ENCODE assay signal across 27 cellular contexts in the genomic region with DNA sequence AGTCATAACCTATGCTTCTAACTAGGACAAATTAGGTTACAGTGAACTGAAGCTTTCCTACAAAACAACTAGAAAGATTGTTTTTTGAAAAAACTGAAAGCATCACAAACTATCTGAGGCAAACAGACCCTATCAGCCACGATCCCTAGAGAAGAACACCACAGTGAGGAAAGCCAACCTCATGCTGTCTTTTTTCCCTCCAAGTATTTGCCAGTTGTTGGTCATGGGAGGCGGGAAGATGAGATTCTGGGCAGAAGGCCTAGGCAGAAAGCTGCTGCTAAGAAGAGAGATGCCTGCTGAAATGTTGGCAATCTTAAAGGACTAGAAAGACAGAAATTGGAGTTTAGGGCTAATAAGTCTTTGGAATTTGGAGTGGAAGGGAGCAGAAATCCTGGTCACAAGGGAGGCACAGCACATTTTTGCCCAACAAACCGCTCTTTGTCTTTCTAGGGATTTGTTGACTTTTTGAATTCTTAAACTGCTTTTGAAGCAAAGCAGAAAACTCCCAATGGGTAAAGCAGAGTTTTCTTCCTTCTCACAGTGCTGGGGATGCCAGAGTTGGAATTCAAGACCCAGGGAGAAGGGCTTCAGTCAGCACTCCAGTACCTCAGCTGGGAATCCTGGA.
"Had no signal": no experiment of that assay in that cellular context is flagged by ENCODE, and none has a peak within 500 bp of the region (broad histone marks: within the 10 kb centered on the region; RNA-seq: fewer than 3 reads in every experiment).

No MANE protein-coding gene starts in this region.

- DNase-seq: dorsolateral prefrontal cortex; effector CD4-positive, alpha-beta T cell; foreskin fibroblast; heart left ventricle; kidney; left lung; mammary epithelial cell; naive B cell; posterior cingulate gyrus; retina; stimulated activated CD4-positive, alpha-beta T cell treated with anti-CD3 and anti-CD28 coated beads, Interleukin-12 subunit alpha, Interleukin-12 subunit beta, amount 100 ng/mL, for 4 hours; stimulated activated CD4-positive, alpha-beta T cell treated with anti-CD3 and anti-CD28 coated beads, Interleukin-1b, Interleukin-23, amount 100 ng/mL, for 48 hours; stimulated activated CD4-positive, alpha-beta T cell treated with anti-CD3 and anti-CD28 coated beads, Interleukin-4, amount 100 ng/mL, for 1 hour; stimulated activated naive CD4-positive, alpha-beta T cell treated with Interleukin-2 at 50 U/mL for 16 hours; stomach; thyroid gland; trophoblast cell had no signal

- H3K4me1 ChIP-seq: gastroesophageal sphincter, left lung, stomach, thyroid gland, vagina had no signal

- H3K9me3 ChIP-seq: thyroid gland, vagina had no signal

- ATAC-seq: esophagus mucosa; gastroesophageal sphincter; heart left ventricle; left lung; natural killer cell treated with Interleukin-12 subunit alpha and Interleukin-12 subunit beta and Interleukin-15 and Interleukin-18, amount 100 ng/mL, for 72 hours; sciatic nerve; stimulated activated effector memory CD8-positive, alpha-beta T cell treated with anti-CD3 and anti-CD28 coated beads, Interleukin-12 subunit alpha, Interleukin-12 subunit beta, amount 100 ng/mL, for 72 hours had no signal

- H2AFZ ChIP-seq: hepatocyte had no signal

- H3K79me2 ChIP-seq: hepatocyte had no signal

- H3K27ac Mint-ChIP-seq: naive B cell; natural killer cell treated with Interleukin-12 subunit alpha and Interleukin-12 subunit beta and Interleukin-15 and Interleukin-18, amount 100 ng/mL, for 72 hours; stimulated activated effector memory CD8-positive, alpha-beta T cell treated with anti-CD3 and anti-CD28 coated beads, Interleukin-12 subunit alpha, Interleukin-12 subunit beta, amount 100 ng/mL, for 72 hours had no signal

- H3K27ac ChIP-seq: dorsolateral prefrontal cortex, epithelial cell of prostate, gastroesophageal sphincter, heart left ventricle, hepatocyte, left lung, stomach, thyroid gland, vagina had no signal

- H3K4me3 Mint-ChIP-seq: natural killer cell treated with Interleukin-12 subunit alpha and Interleukin-12 subunit beta and Interleukin-15 and Interleukin-18, amount 100 ng/mL, for 72 hours; neural crest cell; stimulated activated effector memory CD8-positive, alpha-beta T cell treated with anti-CD3 and anti-CD28 coated beads, Interleukin-12 subunit alpha, Interleukin-12 subunit beta, amount 100 ng/mL, for 72 hours had no signal

- H3K27me3 Mint-ChIP-seq: natural killer cell treated with Interleukin-12 subunit alpha and Interleukin-12 subunit beta and Interleukin-15 and Interleukin-18, amount 100 ng/mL, for 72 hours had no signal

- H3K4me1 Mint-ChIP-seq: naive B cell; neural crest cell; stimulated activated effector memory CD8-positive, alpha-beta T cell treated with anti-CD3 and anti-CD28 coated beads, Interleukin-12 subunit alpha, Interleukin-12 subunit beta, amount 100 ng/mL, for 72 hours had no signal

- H3K4me3 ChIP-seq: dorsolateral prefrontal cortex, gastroesophageal sphincter, heart left ventricle, hepatocyte, left lung, smooth muscle cell, stomach, thyroid gland, vagina had no signal

- H3K36me3 ChIP-seq: gastroesophageal sphincter, left lung, thyroid gland, vagina had no signal

- H3K36me3 Mint-ChIP-seq: stimulated activated effector memory CD8-positive, alpha-beta T cell treated with anti-CD3 and anti-CD28 coated beads, Interleukin-12 subunit alpha, Interleukin-12 subunit beta, amount 100 ng/mL, for 72 hours had no signal

- H3K27me3 ChIP-seq: dorsolateral prefrontal cortex, gastroesophageal sphincter, heart left ventricle, hepatocyte, left lung, stomach, thyroid gland, vagina had no signal

- H3K4me2 ChIP-seq: hepatocyte, smooth muscle cell had no signal
